ENCODE assay signal across 12 cellular contexts in genomic region chr9:107712390-107712789, GRCh38.
A peak's percentile ranks its signal among the peaks of the same experiment; 100 is the strongest.
DNase-seq lines count a peak whose midpoint lies in the region; ATAC-seq and TF ChIP-seq lines count a peak whose summit lies in the region.
"Had no signal": no experiment of that assay in that cellular context is flagged by ENCODE, and none has a peak within 500 bp of the region (broad histone marks: within the 10 kb centered on the region; RNA-seq: fewer than 3 reads in every experiment).

No MANE protein-coding gene starts in this region.

- H3K27ac ChIP-seq in PC-3 (ENCODE audit: low read length) = peak overlapping the region; percentile 57
- H3K27ac ChIP-seq in caudate nucleus (ENCODE audit: low read depth, low read length) = no peak overlapping the region

- H3K27me3 ChIP-seq in PC-3 (ENCODE audit: low read length) = no peaks in the 10 kb centered on the region

- POLR2A ChIA-PET in PC-3 (lab: Charles Lee; ENCODE audit: unreplicated experiment) = interaction anchor here (0.6 kb wide), 1 partner anchor 199 kb away, joined by 3 read pairs; no protein-coding TSS in a partner anchor

- H3K9ac ChIP-seq in PC-3 (ENCODE audit: low read length) = no peak overlapping the region

- no peaks in the 10 kb centered on the region for H3K79me2 ChIP-seq in PC-3 (ENCODE audit: low read length)

- CTCF ChIA-PET in PC-3 (lab: Charles Lee) = no interaction called here

- H3K4me3 ChIP-seq in HFF-Myc (replicated peaks; ENCODE audit: low read depth, low read length) (no peak overlapping the region), PC-3 (ENCODE audit: low read length) (no peak overlapping the region), retinal pigment epithelial cell (ENCODE audit: low read length) (no peak overlapping the region)

- TF ChIP-seq CTCF in HFF-Myc (IDR thresholded peaks at IDR 0.05; ENCODE audit: low read depth, low read length, missing control alignments) (no peak), PC-3 (conservative IDR thresholded peaks at IDR 0.05; ENCODE audit: low read depth, low read length) (0 out of 2 replicates have a peak, but pooled peaks have one; percentile 13), retinal pigment epithelial cell (conservative IDR thresholded peaks at IDR 0.05; ENCODE audit: low read depth, low read length) (no peak), GM20000 (IDR thresholded peaks at IDR 0.05; ENCODE audit: extremely low read depth, missing control alignments) (no peak)

- H3K4me2 ChIP-seq in PC-3 (ENCODE audit: low read length) = peak overlapping the region; percentile 24

- no peak overlapping the region for H2AFZ ChIP-seq in PC-3 (ENCODE audit: low read length)

- H3K9me2 ChIP-seq in PC-3 (replicated peaks; ENCODE audit: low read length) = no peaks in the 10 kb centered on the region

- BruUV-seq in PC-3 (replicated peaks; lab: Mats Ljungman, UMichigan) = no TSS peak

- no peaks in the 10 kb centered on the region for H3K9me3 ChIP-seq in PC-3 (ENCODE audit: low read length)

- no peaks in the 10 kb centered on the region for H4K20me1 ChIP-seq in PC-3 (ENCODE audit: low read length)

- H3K36me3 ChIP-seq in PC-3 (ENCODE audit: low read depth, low read length) = no peaks in the 10 kb centered on the region

- ATAC-seq in PC-3 = peak; percentile 54
- ATAC-seq: Panc1 had no signal

- intact Hi-C loops in PC-3 (cut with micrococcal nuclease) = no loop called here

- DNase-seq in HFF-Myc (ENCODE audit: extremely low read depth, low read depth) = peak; percentile 60
- DNase-seq in PC-3 = peak; percentile 81
- peak; percentile 59 for DNase-seq in dermis blood vessel endothelial cell
- DNase-seq in retinal pigment epithelial cell (ENCODE audit: low read depth) = peak; percentile 43
- DNase-seq in caudate nucleus (lab: John Stamatoyannopoulos, UW) = no peak
- DNase-seq in GM20000 (ENCODE audit: low spot score) = no peak
- DNase-seq in hypothalamus (lab: John Stamatoyannopoulos, UW) = no peak
- no peak for DNase-seq in pons (ENCODE audit: low spot score)
- DNase-seq: activated CD4-positive, alpha-beta T cell treated with anti-CD3 and anti-CD28 coated beads, Interleukin-2, amount 50 U/mL, for 4 hours; amniotic stem cell; naive B cell had no signal

- H3F3A ChIP-seq in PC-3 (ENCODE audit: low read length, unreplicated experiment) = peaks cover 3% of the 10 kb centered on the region

- peaks cover 38% of the 10 kb centered on the region for H3K4me1 ChIP-seq in PC-3 (ENCODE audit: insufficient read depth, low read length)

Comparison
In these comparisons a context has a peak if more than half of its experiments do, and no peak if none do; other contexts are left out.
1. DNase-seq: peak in HFF-Myc (single experiment), PC-3 (single experiment), dermis blood vessel endothelial cell (single experiment) and retinal pigment epithelial cell (single experiment); none in caudate nucleus (0 of 61), GM20000 (single experiment), hypothalamus (0 of 51) and pons (single experiment).